7 cellular contexts compared by ENCODE assay signal in genomic region chr5:74919487-74919886, GRCh38. TPM values are rescaled to one million over a fixed set of nuclear protein-coding genes. Genes with fewer than 3 reads are reported as not detected.
DNase-seq lines count a peak whose midpoint lies in the region; ATAC-seq and TF ChIP-seq lines count a peak whose summit lies in the region.

No MANE protein-coding gene starts in this region.

- intact Hi-C loops in psoas muscle (cut with DNase I) = loop anchor here (5.0 kb wide), 1 partner anchor 247 kb away; no protein-coding TSS in a partner anchor

- in situ Hi-C loops in G401 (cut with HindIII; ENCODE audit: low sequenced_read_pairs) = no loop called here

- H3K27me3 Mint-ChIP-seq in activated T-cell treated with anti-CD3 and anti-CD28 coated beads, Interleukin-2, amount 50 U/mL, for 24 hours = peaks cover 3% of the 10 kb centered on the region

- no peaks in the 10 kb centered on the region for H3K36me3 Mint-ChIP-seq in activated T-cell treated with anti-CD3 and anti-CD28 coated beads, Interleukin-2, amount 50 U/mL, for 24 hours (ENCODE audit: low read depth)

- H3K4me3 Mint-ChIP-seq in activated T-cell treated with anti-CD3 and anti-CD28 coated beads, Interleukin-2, amount 50 U/mL, for 24 hours = no peak overlapping the region

- no peaks in the 10 kb centered on the region for H3K27me3 ChIP-seq in psoas muscle (ENCODE audit: insufficient read depth in 3 of 3, low read length in 2 of 3)

- TF ChIP-seq CTCF in foreskin fibroblast (IDR thresholded peaks at IDR 0.05; ENCODE audit: low read depth, low read length) (peak; percentile 40), psoas muscle (IDR thresholded peaks at IDR 0.05) (peak; percentile 39)

- H3K27ac Mint-ChIP-seq in activated T-cell treated with anti-CD3 and anti-CD28 coated beads, Interleukin-2, amount 50 U/mL, for 24 hours = no peak overlapping the region

- no peaks in the 10 kb centered on the region for H3K4me1 Mint-ChIP-seq in activated T-cell treated with anti-CD3 and anti-CD28 coated beads, Interleukin-2, amount 50 U/mL, for 24 hours (ENCODE audit: low read depth)

- H3K4me1 ChIP-seq in psoas muscle = no peaks in the 10 kb centered on the region

- DNase-seq in G401 (ENCODE audit: low spot score) (peak; percentile 80), LHCN-M2 (ENCODE audit: low read depth) (peak; percentile 64), SW 1271 (lab: John Stamatoyannopoulos, UW) (peak; percentile 18 to 79), foreskin fibroblast (peak; percentile 42 to 79), psoas muscle (no peak)
- no peak for DNase-seq in activated T-cell treated with anti-CD3 and anti-CD28 coated beads, Interleukin-2, amount 50 U/mL, for 24 hours
- no peak for DNase-seq in NK-92 treated with Interleukin-12 subunit alpha and Interleukin-12 subunit beta, amount 100 ng/mL, for 24 hours (lab: John Stamatoyannopoulos, UW)

- no peaks in the 10 kb centered on the region for H3K9me3 Mint-ChIP-seq in activated T-cell treated with anti-CD3 and anti-CD28 coated beads, Interleukin-2, amount 50 U/mL, for 24 hours

- ATAC-seq in psoas muscle = no peak

- H3K4me3 ChIP-seq in foreskin fibroblast (ENCODE audit: low read depth in 1 of 2, low read length in 2 of 2) (no peak overlapping the region), psoas muscle (no peak overlapping the region)

- H3K27ac ChIP-seq in psoas muscle = no peak overlapping the region

- 3 to 14% (median 13%) methylated on average over 6 of the region's 6 CpGs for WGBS in psoas muscle, 3 donors

- no peaks in the 10 kb centered on the region for H3K36me3 ChIP-seq in psoas muscle (ENCODE audit: insufficient read depth in 1 of 2, low read depth in 1 of 2)

- H3K9me3 ChIP-seq in psoas muscle = no peaks in the 10 kb centered on the region

RNA-seq across cellular contexts. Expression of gene FAM169A, which starts 53.3 kb away (rescaled TPM):
- 247 and 301 TPM in 2 replicates for total RNA-seq in G401 (2014; rRNA removed; shearing (Covaris generic))
- total RNA-seq in LHCN-M2 (2014; rRNA removed) = 2.1 and 2.4 TPM in 2 replicates
- 0.35 TPM for polyA plus RNA-seq in LHCN-M2 (2012)
- total RNA-seq in psoas muscle = under 1 TPM in 2 of 4 donors, not detected in 2; 0.62 to 0.85 TPM
- under 1 TPM in 2 of 3 donors, not detected in 1; 0.01 to 0.05 TPM for polyA plus RNA-seq in psoas muscle

Comparison
In these comparisons a context has a peak if more than half of its experiments do, and no peak if none do; other contexts are left out.
1. DNase-seq: peak in G401 (single experiment), LHCN-M2 (single experiment), SW 1271 (2 of 2) and foreskin fibroblast (2 of 2); none in psoas muscle (0 of 2), activated T-cell treated with anti-CD3 and anti-CD28 coated beads, Interleukin-2, amount 50 U/mL, for 24 hours (single experiment) and NK-92 treated with Interleukin-12 subunit alpha and Interleukin-12 subunit beta, amount 100 ng/mL, for 24 hours (single experiment).
2. RNA of gene FAM169A, which starts 53.3 kb away (total RNA-seq): 247 to 301 TPM in G401; 2.1 to 2.4 TPM in LHCN-M2 and 0.62 to 0.85 TPM in psoas muscle; every median in the first group is over 10 times any median in the second.